ENCODE assay signal across 19 cellular contexts in the genomic region with DNA sequence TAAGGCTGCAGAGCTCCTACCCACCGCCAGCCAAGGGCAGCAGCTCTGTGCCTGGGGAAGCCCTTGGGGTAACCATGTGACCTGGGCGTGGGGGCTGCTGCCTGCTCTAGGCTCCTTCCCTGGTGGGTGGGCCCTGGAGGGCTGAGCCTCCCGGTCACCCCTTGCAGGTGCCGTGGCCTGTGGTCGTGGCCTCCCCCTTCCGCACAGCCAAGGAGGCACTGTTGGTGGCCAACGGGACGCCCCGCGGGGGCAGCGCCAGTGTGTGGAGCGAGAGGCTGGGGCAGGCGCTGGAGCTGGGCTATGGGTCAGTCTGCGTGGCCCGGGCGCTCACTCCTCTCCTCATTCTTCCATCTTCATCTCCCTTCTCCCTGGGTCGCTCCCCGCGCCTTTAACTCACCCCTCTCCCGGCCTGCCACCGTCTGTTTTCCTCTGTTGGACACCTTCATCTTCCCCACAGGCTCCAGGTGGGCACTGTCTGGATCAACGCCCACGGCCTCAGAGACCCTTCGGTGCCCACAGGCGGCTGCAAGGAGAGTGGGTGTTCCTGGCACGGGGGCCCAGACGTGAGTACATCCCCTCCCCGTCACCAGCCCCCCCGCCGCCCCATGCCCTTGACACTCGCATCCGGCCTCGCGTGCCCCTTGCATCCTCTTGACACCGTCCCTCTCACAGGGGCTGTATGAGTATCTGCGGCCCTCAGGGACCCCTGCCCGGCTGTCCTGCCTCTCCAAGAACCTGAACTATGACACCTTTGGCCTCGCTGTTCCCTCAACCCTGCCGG. TPM values are rescaled to one million over a fixed set of nuclear protein-coding genes. Genes with fewer than 3 reads are reported as not detected.
A peak's percentile ranks its signal among the peaks of the same experiment; 100 is the strongest.
DNase-seq lines count a peak whose midpoint lies in the region; ATAC-seq and TF ChIP-seq lines count a peak whose summit lies in the region.
"Had no signal": no experiment of that assay in that cellular context is flagged by ENCODE, and none has a peak within 500 bp of the region (broad histone marks: within the 10 kb centered on the region; RNA-seq: fewer than 3 reads in every experiment).

No MANE protein-coding gene starts in this region.

- H3K9me3 Mint-ChIP-seq in CD4-positive, CD25-positive, alpha-beta regulatory T cell, result no peaks in the 10 kb centered on the region
- no peaks in the 10 kb centered on the region for H3K9me3 Mint-ChIP-seq in CD8-positive, alpha-beta T cell
- H3K9me3 Mint-ChIP-seq in activated T-helper 17 cell treated with anti-CD3 and anti-CD28 coated beads, Interleukin-2, amount 50 U/mL, for 72 hours, result no peaks in the 10 kb centered on the region
- H3K9me3 Mint-ChIP-seq: GM23338 had no signal

- peak overlapping the region in 2 of 3 donors; percentile 24 to 42 for H3K27ac Mint-ChIP-seq in CD4-positive, CD25-positive, alpha-beta regulatory T cell
- peak overlapping the region; percentile 13 for H3K27ac Mint-ChIP-seq in CD8-positive, alpha-beta T cell
- peak overlapping the region; percentile 54 for H3K27ac Mint-ChIP-seq in activated T-helper 17 cell treated with anti-CD3 and anti-CD28 coated beads, Interleukin-2, amount 50 U/mL, for 72 hours
- H3K27ac Mint-ChIP-seq: GM23338 had no signal

- TF ChIP-seq CTCF in CD8-positive, alpha-beta T cell (IDR thresholded peaks at IDR 0.05), result no peak
- no peak for TF ChIP-seq CTCF in omental fat pad (IDR thresholded peaks at IDR 0.05)
- no peak for TF ChIP-seq CTCF in BE2C (IDR thresholded peaks at IDR 0.05; ENCODE audit: low read depth, low read length)

- H3K4me1 ChIP-seq in CD4-positive, CD25-positive, alpha-beta regulatory T cell (ENCODE audit: control insufficient read depth, insufficient read depth, low read length, poor library complexity, severe bottlenecking), result peaks cover 14% of the 10 kb centered on the region
- H3K4me1 ChIP-seq in CD8-positive, alpha-beta T cell (ENCODE audit: insufficient read depth, low read length), result peaks cover 14% of the 10 kb centered on the region
- no peaks in the 10 kb centered on the region for H3K4me1 ChIP-seq in BE2C

- H3K36me3 Mint-ChIP-seq in CD4-positive, CD25-positive, alpha-beta regulatory T cell, result peaks cover 8% of the 10 kb centered on the region
- peaks cover 34% of the 10 kb centered on the region for H3K36me3 Mint-ChIP-seq in CD8-positive, alpha-beta T cell
- peaks cover 12% of the 10 kb centered on the region for H3K36me3 Mint-ChIP-seq in activated T-helper 17 cell treated with anti-CD3 and anti-CD28 coated beads, Interleukin-2, amount 50 U/mL, for 72 hours (ENCODE audit: low read depth)

- peaks cover 3% of the 10 kb centered on the region for H3K27me3 Mint-ChIP-seq in CD4-positive, CD25-positive, alpha-beta regulatory T cell
- H3K27me3 Mint-ChIP-seq in CD8-positive, alpha-beta T cell (ENCODE audit: low read depth), result no peaks in the 10 kb centered on the region
- H3K27me3 Mint-ChIP-seq in activated T-helper 17 cell treated with anti-CD3 and anti-CD28 coated beads, Interleukin-2, amount 50 U/mL, for 72 hours, result no peaks in the 10 kb centered on the region
- H3K27me3 Mint-ChIP-seq: B cell had no signal

- POLR2A ChIA-PET in CD8-positive, alpha-beta T cell (lab: Charles Lee), result no interaction called here

- no peak overlapping the region for H3K4me3 ChIP-seq in CD4-positive, CD25-positive, alpha-beta regulatory T cell (ENCODE audit: low read depth, low read length)
- H3K4me3 ChIP-seq in CD8-positive, alpha-beta T cell (ENCODE audit: low read depth, low read length), result no peak overlapping the region
- H3K4me3 ChIP-seq in BE2C (ENCODE audit: low read depth, low read length), result no peak overlapping the region
- H3K4me3 ChIP-seq: GM12878, GM23338 had no signal

- no peak for ATAC-seq in CD4-positive, CD25-positive, alpha-beta regulatory T cell (ENCODE audit: low read depth in 2 of 2)
- ATAC-seq in CD8-positive, alpha-beta T cell, result no peak
- no peak for ATAC-seq in activated T-helper 17 cell treated with anti-CD3 and anti-CD28 coated beads, Interleukin-2, amount 50 U/mL, for 72 hours (replicated peaks)
- ATAC-seq in omental fat pad (ENCODE audit: low FRiP score) (peak; percentile 10), GM19035 (IDR thresholded peaks at IDR 0.05; ENCODE audit: unreplicated experiment) (no peak)
- ATAC-seq: GM12878, GM23338, HepG2, Right ventricle myocardium inferior had no signal

- no peak overlapping the region for H3K27ac ChIP-seq in CD4-positive, CD25-positive, alpha-beta regulatory T cell (ENCODE audit: insufficient read depth, low read length, poor library complexity, severe bottlenecking)
- no peak overlapping the region for H3K27ac ChIP-seq in CD8-positive, alpha-beta T cell (ENCODE audit: low read depth, low read length)

- no peak for DNase-seq in CD4-positive, CD25-positive, alpha-beta regulatory T cell
- DNase-seq in CD8-positive, alpha-beta T cell, result no peak
- DNase-seq in omental fat pad (ENCODE audit: low spot score) (no peak), NCI-H524 (lab: John Stamatoyannopoulos, UW) (no peak), BE2C (no peak)
- DNase-seq: DND-41, Kasumi-1, MM.1S, NCI-H1092 treated with DMSO at 0.1 percent for 48 hours, NCI-H1694, NCI-H2227 treated with DMSO at 0.1 percent for 48 hours, NCI-H524 treated with DMSO at 0.1 percent for 48 hours had no signal

- H3K9me3 ChIP-seq in CD4-positive, CD25-positive, alpha-beta regulatory T cell (ENCODE audit: control insufficient read depth in 2 of 2, low read length in 2 of 2), result no peaks in the 10 kb centered on the region
- no peaks in the 10 kb centered on the region for H3K9me3 ChIP-seq in CD8-positive, alpha-beta T cell (ENCODE audit: low read length)
- no peaks in the 10 kb centered on the region for H3K9me3 ChIP-seq in BE2C

- peaks cover 16% of the 10 kb centered on the region for H3K36me3 ChIP-seq in CD4-positive, CD25-positive, alpha-beta regulatory T cell (ENCODE audit: control insufficient read depth, insufficient read depth, low read length)
- H3K36me3 ChIP-seq in CD8-positive, alpha-beta T cell (ENCODE audit: insufficient read depth, low read length), result peaks cover 5% of the 10 kb centered on the region
- peaks cover 3% of the 10 kb centered on the region; the same call in 1 of the 2 replicates for H3K36me3 ChIP-seq in BE2C

- H3K4me1 Mint-ChIP-seq in CD4-positive, CD25-positive, alpha-beta regulatory T cell, result peaks cover 0 to 20% (median 6%) of the 10 kb centered on the region in 4 donors
- peaks cover 11% of the 10 kb centered on the region for H3K4me1 Mint-ChIP-seq in CD8-positive, alpha-beta T cell (ENCODE audit: low read depth)
- H3K4me1 Mint-ChIP-seq in activated T-helper 17 cell treated with anti-CD3 and anti-CD28 coated beads, Interleukin-2, amount 50 U/mL, for 72 hours, result peaks cover 7% of the 10 kb centered on the region

- CTCF ChIA-PET in CD8-positive, alpha-beta T cell (lab: Charles Lee), result interaction anchor here (0.6 to 1.0 kb wide), 3 partner anchors 9 to 198 kb away, joined by 3 to 4 read pairs (median 3); no protein-coding TSS in a partner anchor

- intact Hi-C loops in CD8-positive, alpha-beta T cell (cut with DNase I, micrococcal nuclease), result no loop called here

- no peak overlapping the region for H3K4me3 Mint-ChIP-seq in CD4-positive, CD25-positive, alpha-beta regulatory T cell
- no peak overlapping the region for H3K4me3 Mint-ChIP-seq in CD8-positive, alpha-beta T cell
- no peak overlapping the region for H3K4me3 Mint-ChIP-seq in activated T-helper 17 cell treated with anti-CD3 and anti-CD28 coated beads, Interleukin-2, amount 50 U/mL, for 72 hours
- H3K4me3 Mint-ChIP-seq: B cell, GM23338 had no signal

- H3K27me3 ChIP-seq in CD4-positive, CD25-positive, alpha-beta regulatory T cell (ENCODE audit: control insufficient read depth, insufficient read depth, low read length), result no peaks in the 10 kb centered on the region
- H3K27me3 ChIP-seq in CD8-positive, alpha-beta T cell (ENCODE audit: insufficient read depth, low read length), result no peaks in the 10 kb centered on the region
- H3K27me3 ChIP-seq in BE2C, result no peaks in the 10 kb centered on the region

RNA-seq across cellular contexts. Expression of a gene that starts 9.9 kb away (rescaled TPM):
- 250 TPM for total RNA-seq in CD4-positive, CD25-positive, alpha-beta regulatory T cell
- polyA plus RNA-seq in CD4-positive, CD25-positive, alpha-beta regulatory T cell, result 100 to 1,000 TPM; 103 to 154 (median 112) TPM
- 100 to 1,000 TPM; 246 to 259 TPM for total RNA-seq in CD8-positive, alpha-beta T cell
- 10 to 100 TPM; 77.2 to 92.8 TPM for total RNA-seq in activated T-helper 17 cell treated with anti-CD3 and anti-CD28 coated beads, Interleukin-2, amount 50 U/mL, for 72 hours
- 10 to 100 TPM in 1 of 4 donors, 1 to 10 TPM in 3; 2.3 to 11.2 (median 2.6) TPM for total RNA-seq in omental fat pad
- polyA plus RNA-seq in BE2C (2012; ENCODE audit: insufficient read depth, insufficient read length, low read depth), result 1.7 TPM

RNA-seq across cellular contexts. Expression of a gene that starts 11.1 kb away (rescaled TPM):
- total RNA-seq in CD4-positive, CD25-positive, alpha-beta regulatory T cell, result 41.0 TPM
- 10 to 100 TPM; 32.7 to 47.1 (median 42.3) TPM for polyA plus RNA-seq in CD4-positive, CD25-positive, alpha-beta regulatory T cell
- 10 to 100 TPM; 26.1 to 30.7 TPM for total RNA-seq in CD8-positive, alpha-beta T cell
- 10 to 100 TPM; 15.5 to 39.1 TPM for total RNA-seq in activated T-helper 17 cell treated with anti-CD3 and anti-CD28 coated beads, Interleukin-2, amount 50 U/mL, for 72 hours
- 10 to 100 TPM; 20.3 to 48.1 (median 34.6) TPM for total RNA-seq in omental fat pad
- 20.3 TPM for polyA plus RNA-seq in BE2C (2012; ENCODE audit: insufficient read depth, insufficient read length, low read depth)

RNA-seq across cellular contexts. Expression of a gene that starts 12.5 kb away (rescaled TPM):
- total RNA-seq in CD4-positive, CD25-positive, alpha-beta regulatory T cell, result 150 TPM
- polyA plus RNA-seq in CD4-positive, CD25-positive, alpha-beta regulatory T cell, result 100 to 1,000 TPM; 109 to 144 (median 118) TPM
- total RNA-seq in CD8-positive, alpha-beta T cell, result 100 to 1,000 TPM; 113 to 119 TPM
- total RNA-seq in activated T-helper 17 cell treated with anti-CD3 and anti-CD28 coated beads, Interleukin-2, amount 50 U/mL, for 72 hours, result 100 to 1,000 TPM; 183 to 194 TPM
- 10 to 100 TPM; 52.7 to 87.4 (median 75.7) TPM for total RNA-seq in omental fat pad
- polyA plus RNA-seq in BE2C (2012; ENCODE audit: insufficient read depth, insufficient read length, low read depth), result 99.9 TPM

RNA-seq across cellular contexts. Expression of a gene that starts 22.8 kb away (rescaled TPM):
- not detected for total RNA-seq in CD4-positive, CD25-positive, alpha-beta regulatory T cell
- not detected for polyA plus RNA-seq in CD4-positive, CD25-positive, alpha-beta regulatory T cell
- total RNA-seq in CD8-positive, alpha-beta T cell, result under 1 TPM in 1 of 2 experiments, not detected in 1; 0.11 TPM
- total RNA-seq in activated T-helper 17 cell treated with anti-CD3 and anti-CD28 coated beads, Interleukin-2, amount 50 U/mL, for 72 hours, result under 1 TPM in 1 of 2 donors, not detected in 1; 0.40 TPM
- 1 to 10 TPM in 3 of 4 donors, under 1 TPM in 1; 0.48 to 6.3 (median 1.0) TPM for total RNA-seq in omental fat pad
- not detected for polyA plus RNA-seq in BE2C (2012; ENCODE audit: insufficient read depth, insufficient read length, low read depth)
- total RNA-seq: HepG2 had no signal

RNA-seq across cellular contexts. Expression of a gene that starts 23.3 kb away (rescaled TPM):
- 3,622 TPM for total RNA-seq in CD4-positive, CD25-positive, alpha-beta regulatory T cell
- 1,000 to 10,000 TPM; 1,768 to 2,996 (median 2,546) TPM for polyA plus RNA-seq in CD4-positive, CD25-positive, alpha-beta regulatory T cell
- 1,000 to 10,000 TPM; 5,165 to 5,323 TPM for total RNA-seq in CD8-positive, alpha-beta T cell
- total RNA-seq in activated T-helper 17 cell treated with anti-CD3 and anti-CD28 coated beads, Interleukin-2, amount 50 U/mL, for 72 hours, result 1,000 to 10,000 TPM; 3,905 to 4,763 TPM
- total RNA-seq in omental fat pad, result 1,000 to 10,000 TPM; 2,551 to 3,862 (median 3,160) TPM
- 1,267 TPM for polyA plus RNA-seq in BE2C (2012; ENCODE audit: insufficient read depth, insufficient read length, low read depth)

Comparison
In these comparisons a context has a peak if more than half of its experiments do, and no peak if none do; other contexts are left out.
1. RNA of a gene that starts 9.9 kb away (total RNA-seq): 246 to 259 TPM in CD8-positive, alpha-beta T cell, 250 TPM in CD4-positive, CD25-positive, alpha-beta regulatory T cell (single experiment) and 77.2 to 92.8 TPM in activated T-helper 17 cell treated with anti-CD3 and anti-CD28 coated beads, Interleukin-2, amount 50 U/mL, for 72 hours; 2.3 to 11.2 TPM in omental fat pad; every median in the first group is over 4 times any median in the second.
2. Peak in every context shown above with its lines, with median percentiles within 50 percentile points of each other: H3K27ac Mint-ChIP-seq.